8 cellular contexts compared by ENCODE assay signal in the genomic region with DNA sequence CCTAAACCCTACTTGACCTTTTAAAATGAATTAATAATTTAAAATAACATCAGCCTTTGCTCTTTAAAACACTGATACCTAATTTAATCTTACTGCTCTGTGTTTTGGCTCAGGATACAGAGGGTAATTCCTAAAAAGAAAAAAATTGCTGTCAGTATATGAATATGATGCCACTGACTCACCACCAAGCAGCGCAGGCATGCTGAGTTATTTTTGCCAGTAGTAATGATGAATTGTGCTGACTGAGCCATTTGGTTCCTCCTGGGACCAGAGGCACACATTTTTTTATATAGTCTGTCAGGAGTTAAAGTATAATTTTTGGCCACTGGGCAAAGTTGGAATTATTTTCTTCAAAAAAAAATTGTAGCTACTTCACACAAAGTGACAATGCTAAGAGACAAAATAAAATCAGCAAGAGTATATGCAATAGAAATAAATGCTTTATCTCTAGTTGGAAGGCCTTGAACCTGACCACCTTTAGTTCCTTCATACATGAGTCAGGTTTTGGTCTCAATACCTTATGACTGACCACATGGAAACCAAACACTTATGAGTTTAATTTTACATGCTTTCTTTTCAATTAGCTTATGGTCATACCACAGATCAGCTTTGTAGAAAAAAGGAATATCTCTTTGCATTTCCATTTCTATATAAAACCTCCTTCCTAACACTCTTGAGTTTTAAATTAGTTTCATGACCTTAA.
DNase-seq lines count a peak whose midpoint lies in the region; ATAC-seq and TF ChIP-seq lines count a peak whose summit lies in the region.

No MANE protein-coding gene starts in this region.

- DNase-seq in activated effector memory CD4-positive, alpha-beta T cell treated with anti-CD3 and anti-CD28 coated beads, Interleukin-2, amount 50 U/mL, for 16 hours = peak; percentile 67
- no peak for DNase-seq in activated effector memory CD4-positive, alpha-beta T cell treated with Interleukin-2 at 50 U/mL for 16 hours
- DNase-seq in NCI-H446 (lab: John Stamatoyannopoulos, UW) (peak; percentile 15 to 68), epithelial cell of esophagus (ENCODE audit: low read depth) (peak; percentile 86), endodermal cell (no peak), thyroid gland (no peak), AML-193 (lab: John Stamatoyannopoulos, UW) (no peak)

- H3K4me1 Mint-ChIP-seq in stimulated activated memory B cell treated with anti-CD40 and anti-IgM and Interleukin-4, amounts not matched to agents 10 μg/mL and 1 μg/mL and 100 μg/mL, for 72 hours = peaks cover 51% of the 10 kb centered on the region
- peaks cover 4% of the 10 kb centered on the region for H3K4me1 Mint-ChIP-seq in endodermal cell

- H3K9me3 ChIP-seq in endodermal cell (ENCODE audit: control insufficient read depth, low read length) (no peaks in the 10 kb centered on the region), thyroid gland (no peaks in the 10 kb centered on the region)

- no peaks in the 10 kb centered on the region for H3K27me3 Mint-ChIP-seq in stimulated activated memory B cell treated with anti-CD40 and anti-IgM and Interleukin-4, amounts not matched to agents 10 μg/mL and 1 μg/mL and 100 μg/mL, for 72 hours
- no peaks in the 10 kb centered on the region for H3K27me3 Mint-ChIP-seq in endodermal cell (ENCODE audit: insufficient read depth)

- peaks cover 16% of the 10 kb centered on the region for H3K36me3 Mint-ChIP-seq in stimulated activated memory B cell treated with anti-CD40 and anti-IgM and Interleukin-4, amounts not matched to agents 10 μg/mL and 1 μg/mL and 100 μg/mL, for 72 hours
- no peaks in the 10 kb centered on the region for H3K36me3 Mint-ChIP-seq in endodermal cell (ENCODE audit: low read depth)

- peak; percentile 79 for ATAC-seq in stimulated activated memory B cell treated with anti-CD40 and anti-IgM and Interleukin-4, amounts not matched to agents 10 μg/mL and 1 μg/mL and 100 μg/mL, for 72 hours

- no peak overlapping the region for H3K9ac ChIP-seq in endodermal cell (ENCODE audit: extremely low read depth, low read length, poor library complexity, severe bottlenecking)

- no peak overlapping the region for H3K27ac ChIP-seq in endodermal cell (ENCODE audit: low read depth, low read length)
- H3K27ac ChIP-seq in thyroid gland = no peak overlapping the region

- no peak for TF ChIP-seq POLR2A in thyroid gland (IDR thresholded peaks at IDR 0.05)

- no peak for TF ChIP-seq CTCF in epithelial cell of esophagus (IDR thresholded peaks at IDR 0.05; ENCODE audit: insufficient read depth, low read depth, low read length, missing control alignments)
- no peak for TF ChIP-seq CTCF in endodermal cell (conservative IDR thresholded peaks at IDR 0.05)
- TF ChIP-seq CTCF in thyroid gland (IDR thresholded peaks at IDR 0.05) = no peak

- no peaks in the 10 kb centered on the region for H3K4me1 ChIP-seq in endodermal cell (ENCODE audit: control insufficient read depth, insufficient read depth, low read length)
- peaks cover 0 to 11% of the 10 kb centered on the region in 2 donors for H3K4me1 ChIP-seq in thyroid gland

- H3K27ac Mint-ChIP-seq in stimulated activated memory B cell treated with anti-CD40 and anti-IgM and Interleukin-4, amounts not matched to agents 10 μg/mL and 1 μg/mL and 100 μg/mL, for 72 hours = no peak overlapping the region
- H3K27ac Mint-ChIP-seq in endodermal cell = no peak overlapping the region

- 100% methylated on average over 1 of the region's 1 CpG; no CpG with 5 or more reads in 1 of the 2 experiments for WGBS in endodermal cell (ENCODE audit: insufficient coverage in 1 of 2, insufficient read length in 1 of 2), 2 experiments
- WGBS in thyroid gland, 2 donors = 55 to 65% methylated on average over 1 of the region's 1 CpG

- H3K4me3 ChIP-seq in epithelial cell of esophagus (ENCODE audit: low read length) = no peak overlapping the region
- H3K4me3 ChIP-seq in endodermal cell (ENCODE audit: low read length) = no peak overlapping the region
- no peak overlapping the region for H3K4me3 ChIP-seq in thyroid gland (replicated peaks in 1 of 3)

- intact Hi-C loops in thyroid gland (cut with DNase I) = no loop called here

- H3K27me3 ChIP-seq in endodermal cell (ENCODE audit: control insufficient read depth, insufficient read depth, low read length, poor library complexity, severe bottlenecking) (no peaks in the 10 kb centered on the region), thyroid gland (no peaks in the 10 kb centered on the region)

- no peaks in the 10 kb centered on the region for H3K9me3 Mint-ChIP-seq in stimulated activated memory B cell treated with anti-CD40 and anti-IgM and Interleukin-4, amounts not matched to agents 10 μg/mL and 1 μg/mL and 100 μg/mL, for 72 hours
- H3K9me3 Mint-ChIP-seq in endodermal cell = peaks cover 3% of the 10 kb centered on the region

- H3K4me3 Mint-ChIP-seq in stimulated activated memory B cell treated with anti-CD40 and anti-IgM and Interleukin-4, amounts not matched to agents 10 μg/mL and 1 μg/mL and 100 μg/mL, for 72 hours = no peak overlapping the region
- H3K4me3 Mint-ChIP-seq in endodermal cell = no peak overlapping the region

- H3K36me3 ChIP-seq in endodermal cell (ENCODE audit: control insufficient read depth, insufficient read depth, low read length) (no peaks in the 10 kb centered on the region), thyroid gland (no peaks in the 10 kb centered on the region)

Comparison
In these comparisons a context has a peak if more than half of its experiments do, and no peak if none do; other contexts are left out.
1. DNase-seq: peak in activated effector memory CD4-positive, alpha-beta T cell treated with anti-CD3 and anti-CD28 coated beads, Interleukin-2, amount 50 U/mL, for 16 hours (single experiment), NCI-H446 (2 of 2) and epithelial cell of esophagus (single experiment); none in activated effector memory CD4-positive, alpha-beta T cell treated with Interleukin-2 at 50 U/mL for 16 hours (single experiment), endodermal cell (single experiment), thyroid gland (0 of 2) and AML-193 (0 of 2).